1 cellular context compared by ENCODE assay signal in the genomic region with DNA sequence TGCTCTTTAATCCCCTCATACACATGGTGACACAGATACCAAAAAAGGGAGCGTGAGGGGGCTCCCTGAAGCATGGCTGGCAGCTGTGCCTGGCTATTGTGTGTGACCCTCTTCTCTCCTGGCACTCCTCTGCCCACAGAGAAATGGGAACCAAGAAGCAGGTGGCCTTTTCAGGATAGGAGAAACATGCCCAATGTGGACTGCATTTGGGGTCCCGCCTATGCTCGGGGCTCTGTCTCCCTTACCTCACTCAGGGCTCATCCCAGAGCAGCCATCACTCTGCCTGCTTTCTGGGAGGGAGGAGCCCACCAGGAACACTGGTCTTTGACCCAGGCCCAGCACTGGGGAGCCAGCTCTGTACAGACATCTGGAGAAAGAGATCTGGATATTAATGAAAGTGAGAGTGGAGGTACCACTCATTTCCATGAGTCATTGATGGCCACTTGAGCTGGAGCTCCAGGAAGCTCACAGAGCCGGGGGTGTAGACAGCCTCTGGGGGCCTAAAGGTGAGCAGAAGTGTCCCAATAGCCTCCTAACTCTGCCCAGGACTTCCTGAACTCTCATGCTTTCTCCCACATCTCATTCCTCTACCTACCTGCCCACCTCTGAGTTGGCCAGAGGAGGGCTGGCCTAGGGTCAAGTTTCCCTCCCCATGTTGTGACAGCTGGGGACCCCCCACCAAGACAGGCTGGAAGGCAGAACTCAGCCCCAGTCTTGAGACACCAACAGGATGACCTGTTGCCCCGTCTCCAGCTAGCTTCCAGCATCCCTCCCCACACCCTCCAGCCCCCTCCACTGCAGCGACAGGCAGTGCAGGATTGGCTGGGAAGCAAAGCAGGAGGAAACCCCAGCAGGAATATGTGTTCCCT.
TF ChIP-seq lines count a peak whose summit lies in the region.

No MANE protein-coding gene starts in this region.

TF ChIP-seq in H1, 55 proteins besides CTCF, POLR2A, EP300 and RAD21:
- TF ChIP-seq EZH2 (IDR thresholded peaks at IDR 0.05; ENCODE audit: low read depth, low read length, severe bottlenecking) (no peak), TAF1 (IDR thresholded peaks at IDR 0.05; ENCODE audit: low read depth, low read length) (no peak), BCL11A (IDR thresholded peaks at IDR 0.05; ENCODE audit: low read depth in 2 of 2, low read length in 2 of 2) (no peak), POLR2AphosphoS5 (IDR thresholded peaks at IDR 0.05; ENCODE audit: low read depth, low read length) (no peak), CBX5 (IDR thresholded peaks at IDR 0.05; ENCODE audit: low read depth, low read length) (no peak), NANOG (IDR thresholded peaks at IDR 0.05; ENCODE audit: insufficient read depth, low read depth, low read length, poor library complexity, severe bottlenecking) (no peak), BRCA1 (IDR thresholded peaks at IDR 0.05; ENCODE audit: low read depth, low read length) (no peak), SIX5 (IDR thresholded peaks at IDR 0.05; ENCODE audit: low read depth, low read length) (no peak), YY1 (IDR thresholded peaks at IDR 0.05; ENCODE audit: low read depth, low read length) (no peak), SIN3A (conservative IDR thresholded peaks at IDR 0.05 in 1 of 2, IDR thresholded peaks at IDR 0.05 in 1 of 2; ENCODE audit: low read depth in 1 of 2, low read length in 2 of 2) (no peak), JUN (IDR thresholded peaks at IDR 0.05; ENCODE audit: low read depth, low read length) (no peak)
- TF ChIP-seq, protein P1, sequence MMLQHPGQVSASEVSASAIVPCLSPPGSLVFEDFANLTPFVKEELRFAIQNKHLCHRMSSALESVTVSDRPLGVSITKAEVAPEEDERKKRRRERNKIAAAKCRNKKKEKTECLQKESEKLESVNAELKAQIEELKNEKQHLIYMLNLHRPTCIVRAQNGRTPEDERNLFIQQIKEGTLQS (IDR thresholded peaks at IDR 0.05; ENCODE audit: insufficient read depth, low read depth, low read length): no peak
